Comparison of ENCODE assay signal across 15 cellular contexts in the genomic region with DNA sequence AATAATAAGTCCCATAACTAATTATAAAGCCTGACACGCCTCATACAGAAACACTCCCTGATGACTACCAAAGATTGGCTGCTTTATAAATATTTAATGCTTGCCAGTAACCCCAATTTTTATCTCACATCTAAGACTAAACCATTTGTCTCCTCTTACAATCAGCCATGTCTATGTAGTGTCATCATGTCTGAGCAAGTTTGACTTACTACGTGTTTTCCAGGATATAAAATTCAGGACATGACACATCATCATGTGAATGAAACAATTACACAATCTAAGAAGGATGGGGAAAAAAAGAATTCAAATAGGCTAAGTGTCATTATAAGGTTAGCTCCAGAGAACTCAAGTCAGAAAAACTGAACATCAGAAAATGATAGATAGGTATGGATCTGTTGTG.
DNase-seq lines count a peak whose midpoint lies in the region; ATAC-seq and TF ChIP-seq lines count a peak whose summit lies in the region.
"Had no signal": no experiment of that assay in that cellular context is flagged by ENCODE, and none has a peak within 500 bp of the region (broad histone marks: within the 10 kb centered on the region; RNA-seq: fewer than 3 reads in every experiment).

No MANE protein-coding gene starts in this region.

- peak; percentile 63 for DNase-seq in GM03348 (ENCODE audit: low spot score)
- peak; percentile 80 for DNase-seq in RWPE1 (ENCODE audit: low spot score)
- DNase-seq in fibroblast of mammary gland (ENCODE audit: low read depth), result peak; percentile 66
- DNase-seq in myocyte (ENCODE audit: low read depth), result peak; percentile 43
- no peak for DNase-seq in anterior cingulate cortex (lab: John Stamatoyannopoulos, UW)
- DNase-seq in NCI-H446 treated with DMSO at 0.1 percent for 48 hours (lab: John Stamatoyannopoulos, UW), result no peak
- DNase-seq in naive thymus-derived CD8-positive, alpha-beta T cell, result no peak
- DNase-seq in NCI-H1930 (lab: John Stamatoyannopoulos, UW), result no peak
- DNase-seq: activated CD4-positive, alpha-beta memory T cell treated with anti-CD3 and anti-CD28 coated beads, Interleukin-2, amount 10 ng/mL, durations not matched to agents 7 days and 5 days; GDM1; stimulated activated CD4-positive, alpha-beta T cell treated with anti-CD3 and anti-CD28 coated beads, Interleukin-4, amount 100 ng/mL, for 24 hours; stimulated activated naive CD8-positive, alpha-beta T cell treated with anti-CD3 and anti-CD28 coated beads, Interleukin-15, Interleukin-2, amounts not matched to agents 100 U/mL and 50 U/mL, for 24 hours; T-helper 2 cell had no signal

- no peak overlapping the region for H3K4me3 Mint-ChIP-seq in naive thymus-derived CD8-positive, alpha-beta T cell
- H3K4me3 Mint-ChIP-seq: activated CD4-positive, alpha-beta memory T cell treated with anti-CD3 and anti-CD28 coated beads, Interleukin-2, amount 10 ng/mL, durations not matched to agents 7 days and 5 days; mesothelial cell of epicardium had no signal

- POLR2A ChIA-PET in RWPE1 (lab: Yijun Ruan, JAX; ENCODE audit: low non-redundant PET), result no interaction called here
- POLR2A ChIA-PET in naive thymus-derived CD8-positive, alpha-beta T cell (lab: Charles Lee), result no interaction called here

- no peaks in the 10 kb centered on the region for H3K4me1 Mint-ChIP-seq in naive thymus-derived CD8-positive, alpha-beta T cell
- H3K4me1 Mint-ChIP-seq: activated CD4-positive, alpha-beta memory T cell treated with anti-CD3 and anti-CD28 coated beads, Interleukin-2, amount 10 ng/mL, durations not matched to agents 7 days and 5 days had no signal

- no peaks in the 10 kb centered on the region for H3K9me3 Mint-ChIP-seq in naive thymus-derived CD8-positive, alpha-beta T cell
- H3K9me3 Mint-ChIP-seq: activated CD4-positive, alpha-beta memory T cell treated with anti-CD3 and anti-CD28 coated beads, Interleukin-2, amount 10 ng/mL, durations not matched to agents 7 days and 5 days; mesothelial cell of epicardium had no signal

- CTCF ChIA-PET in RWPE1 (lab: Yijun Ruan, JAX), result no interaction called here

- no peak overlapping the region for H3K4me3 ChIP-seq in fibroblast of mammary gland (ENCODE audit: control insufficient read depth, low read depth, low read length)

- TF ChIP-seq CTCF in RWPE1 (conservative IDR thresholded peaks at IDR 0.05; ENCODE audit: low read depth), result no peak
- no peak for TF ChIP-seq CTCF in fibroblast of mammary gland (conservative IDR thresholded peaks at IDR 0.05; ENCODE audit: control insufficient read depth, insufficient read depth, low read depth, low read length)

- H3K27ac Mint-ChIP-seq in naive thymus-derived CD8-positive, alpha-beta T cell, result no peak overlapping the region
- H3K27ac Mint-ChIP-seq: activated CD4-positive, alpha-beta memory T cell treated with anti-CD3 and anti-CD28 coated beads, Interleukin-2, amount 10 ng/mL, durations not matched to agents 7 days and 5 days; mesothelial cell of epicardium had no signal

- no peaks in the 10 kb centered on the region for H3K36me3 Mint-ChIP-seq in naive thymus-derived CD8-positive, alpha-beta T cell
- H3K36me3 Mint-ChIP-seq: mesothelial cell of epicardium had no signal

- ATAC-seq in naive thymus-derived CD8-positive, alpha-beta T cell, result no peak
- ATAC-seq: stimulated activated naive CD8-positive, alpha-beta T cell treated with anti-CD3 and anti-CD28 coated beads, Interleukin-15, Interleukin-2, amounts not matched to agents 100 U/mL and 50 U/mL, for 24 hours had no signal

- no peaks in the 10 kb centered on the region for H3K27me3 Mint-ChIP-seq in naive thymus-derived CD8-positive, alpha-beta T cell
- H3K27me3 Mint-ChIP-seq: activated CD4-positive, alpha-beta memory T cell treated with anti-CD3 and anti-CD28 coated beads, Interleukin-2, amount 10 ng/mL, durations not matched to agents 7 days and 5 days had no signal

- no peak overlapping the region for H3K27ac ChIP-seq in RWPE1
- H3K27ac ChIP-seq: C4-2B had no signal

Comparison
In these comparisons a context has a peak if more than half of its experiments do, and no peak if none do; other contexts are left out.
1. DNase-seq: peak in GM03348 (single experiment), RWPE1 (single experiment), fibroblast of mammary gland (single experiment) and myocyte (single experiment); none in anterior cingulate cortex (0 of 58), NCI-H446 treated with DMSO at 0.1 percent for 48 hours (single experiment), naive thymus-derived CD8-positive, alpha-beta T cell (0 of 10) and NCI-H1930 (0 of 2).